Comparison of ENCODE assay signal across 15 cellular contexts in genomic region chr18:8978394-8978793, GRCh38.
"Had no signal": no experiment of that assay in that cellular context is flagged by ENCODE, and none has a peak within 500 bp of the region (broad histone marks: within the 10 kb centered on the region; RNA-seq: fewer than 3 reads in every experiment).

No MANE protein-coding gene starts in this region.

- H3K36me3 ChIP-seq: pancreas, right atrium auricular region, upper lobe of left lung had no signal

- H3K4me1 ChIP-seq: pancreas, right atrium auricular region, upper lobe of left lung had no signal

- H3K4me3 ChIP-seq: hepatocyte, pancreas, right atrium auricular region, upper lobe of left lung had no signal

- H3K27me3 ChIP-seq: hepatocyte, pancreas, right atrium auricular region, upper lobe of left lung had no signal

- H3K4me2 ChIP-seq: hepatocyte had no signal

- H3K4me1 Mint-ChIP-seq: activated naive CD4-positive, alpha-beta T cell treated with anti-CD3 and anti-CD28 coated beads, Interleukin-2, amount 50 U/mL, for 24 hours; central memory CD8-positive, alpha-beta T cell had no signal

- DNase-seq: activated CD4-positive, alpha-beta T cell treated with anti-CD3 and anti-CD28 coated beads, Interleukin-2, amount 50 U/mL, for 4 hours; activated CD4-positive, CD25-positive, alpha-beta regulatory T cell treated with anti-CD3 and anti-CD28 coated beads, Interleukin-2, amount 50 U/mL, for 72 hours; activated effector memory CD4-positive, alpha-beta T cell treated with Interleukin-2 at 50 U/mL for 16 hours; activated T-cell treated with anti-CD3 and anti-CD28 coated beads, Interleukin-2, amount 50 U/mL, for 1 hour; kidney; left ventricle myocardium superior; pancreas; stimulated activated CD4-positive, alpha-beta T cell treated with anti-CD3 and anti-CD28 coated beads, Interleukin-1b, Interleukin-23, amount 100 ng/mL, for 48 hours; stimulated activated naive B cell treated with anti-CD40 and anti-IgM and Interleukin-4, amounts not matched to agents 10 μg/mL and 1 μg/mL and 100 μg/mL, for 72 hours; upper lobe of left lung had no signal

- H3K27ac ChIP-seq: pancreas, right atrium auricular region, upper lobe of left lung had no signal

- ATAC-seq: left ventricle myocardium superior, pancreas had no signal

- H3K9me3 Mint-ChIP-seq: activated naive CD4-positive, alpha-beta T cell treated with anti-CD3 and anti-CD28 coated beads, Interleukin-2, amount 50 U/mL, for 24 hours; central memory CD8-positive, alpha-beta T cell had no signal

- H3K27me3 Mint-ChIP-seq: activated naive CD4-positive, alpha-beta T cell treated with anti-CD3 and anti-CD28 coated beads, Interleukin-2, amount 50 U/mL, for 24 hours; stimulated activated naive B cell treated with anti-CD40 and anti-IgM and Interleukin-4, amounts not matched to agents 10 μg/mL and 1 μg/mL and 100 μg/mL, for 72 hours had no signal

- H3K9me3 ChIP-seq: pancreas, upper lobe of left lung had no signal

- H3K4me3 Mint-ChIP-seq: activated naive CD4-positive, alpha-beta T cell treated with anti-CD3 and anti-CD28 coated beads, Interleukin-2, amount 50 U/mL, for 24 hours; brain; central memory CD8-positive, alpha-beta T cell; stimulated activated naive B cell treated with anti-CD40 and anti-IgM and Interleukin-4, amounts not matched to agents 10 μg/mL and 1 μg/mL and 100 μg/mL, for 72 hours had no signal

- H3K36me3 Mint-ChIP-seq: activated naive CD4-positive, alpha-beta T cell treated with anti-CD3 and anti-CD28 coated beads, Interleukin-2, amount 50 U/mL, for 24 hours; brain; stimulated activated naive B cell treated with anti-CD40 and anti-IgM and Interleukin-4, amounts not matched to agents 10 μg/mL and 1 μg/mL and 100 μg/mL, for 72 hours had no signal

- H2AFZ ChIP-seq: hepatocyte had no signal

- H3K27ac Mint-ChIP-seq: activated naive CD4-positive, alpha-beta T cell treated with anti-CD3 and anti-CD28 coated beads, Interleukin-2, amount 50 U/mL, for 24 hours; brain; stimulated activated naive B cell treated with anti-CD40 and anti-IgM and Interleukin-4, amounts not matched to agents 10 μg/mL and 1 μg/mL and 100 μg/mL, for 72 hours had no signal

- FAIRE-seq: kidney, pancreas had no signal

- H3K79me2 ChIP-seq: hepatocyte had no signal
